Comparison of ENCODE assay signal across 9 cellular contexts in genomic region chr1:11281518-11282331, GRCh38. TPM values are rescaled to one million over a fixed set of nuclear protein-coding genes. Genes with fewer than 3 reads are reported as not detected.
DNase-seq lines count a peak whose midpoint lies in the region; ATAC-seq and TF ChIP-seq lines count a peak whose summit lies in the region.
"Had no signal": no experiment of that assay in that cellular context is flagged by ENCODE, and none has a peak within 500 bp of the region (broad histone marks: within the 10 kb centered on the region; RNA-seq: fewer than 3 reads in every experiment).

No MANE protein-coding gene starts in this region.

- peak overlapping the region; percentile 73 for H3K27ac ChIP-seq in AG04450 (ENCODE audit: low read depth, low read length)

- no peak for ATAC-seq in HG03571 (IDR thresholded peaks at IDR 0.05; ENCODE audit: unreplicated experiment)

- TF ChIP-seq CTCF in AG04450 (IDR thresholded peaks at IDR 0.05; ENCODE audit: low read depth, low read length) (no peak), astrocyte of the spinal cord (IDR thresholded peaks at IDR 0.05; ENCODE audit: low read depth, low read length) (no peak)

- H3K27me3 ChIP-seq in AG04450 (ENCODE audit: control insufficient read depth, insufficient read depth, low read length) = no peaks in the 10 kb centered on the region

- DNase-seq in AG04450 (ENCODE audit: low read depth, low spot score) = peak; percentile 89
- DNase-seq in HS-27A (ENCODE audit: low read depth) = peak; percentile 85
- peak; percentile 96 for DNase-seq in astrocyte of the spinal cord (ENCODE audit: low read depth, low spot score)
- DNase-seq in lung microvascular endothelial cell (ENCODE audit: low read depth in 2 of 2) = peak; percentile 70 to 89
- no peak for DNase-seq in activated gamma-delta T cell treated with Interleukin-2 at 50 U/mL for 16 hours
- DNase-seq in GF-D8 (lab: John Stamatoyannopoulos, UW) = no peak
- no peak for DNase-seq in NCI-H69 (lab: John Stamatoyannopoulos, UW)
- DNase-seq: NCI-H1694 treated with DMSO at 0.1 percent for 48 hours had no signal

- in situ Hi-C loops in astrocyte of the spinal cord (cut with HindIII; ENCODE audit: low sequenced_read_pairs) = no loop called here

- POLR2A ChIA-PET in AG04450 (lab: Yijun Ruan, JAX) = interaction anchor here (0.6 to 1.2 kb wide), 3 partner anchors 8 to 1285 kb away, joined by 4 read pairs; partner anchors contain the start of gene UBIAD1

- H3K9me3 ChIP-seq in AG04450 (ENCODE audit: control insufficient read depth, insufficient read depth, low read length) = no peaks in the 10 kb centered on the region; the same call in 1 of the 2 replicates

- H3K4me3 ChIP-seq in AG04450 (ENCODE audit: low read depth, low read length) (no peak overlapping the region), astrocyte of the spinal cord (ENCODE audit: low read depth, low read length) (no peak overlapping the region)

- CTCF ChIA-PET in AG04450 (lab: Charles Lee) = interaction anchor here (0.6 to 2.7 kb wide), 7 partner anchors 9 to 744 kb away, joined by 3 to 13 read pairs (median 5); partner anchors contain the start of gene UBIAD1

RNA-seq across cellular contexts. Expression of gene UBIAD1, which starts 8.7 kb away (rescaled TPM):
- 10.0 and 10.7 TPM in 2 replicates for polyA plus RNA-seq in AG04450 (2011; rRNA removed)
- polyA minus RNA-seq in AG04450 (2011; rRNA and poly(A)+ RNA removed) = 16.5 and 20.3 TPM in 2 replicates
- 6.8 and 13.9 TPM in 2 replicates for total RNA-seq in lung microvascular endothelial cell

RNA-seq across cellular contexts. Expression of gene MTOR, which starts 19.4 kb away (rescaled TPM):
- 27.7 and 30.7 TPM in 2 replicates for polyA plus RNA-seq in AG04450 (2011; rRNA removed)
- polyA minus RNA-seq in AG04450 (2011; rRNA and poly(A)+ RNA removed) = 63.4 and 71.3 TPM in 2 replicates
- total RNA-seq in lung microvascular endothelial cell = 32.9 and 47.4 TPM in 2 replicates

Comparison
In these comparisons a context has a peak if more than half of its experiments do, and no peak if none do; other contexts are left out.
1. DNase-seq: peak in AG04450 (single experiment), HS-27A (single experiment), astrocyte of the spinal cord (single experiment) and lung microvascular endothelial cell (2 of 2); none in activated gamma-delta T cell treated with Interleukin-2 at 50 U/mL for 16 hours (single experiment), GF-D8 (single experiment) and NCI-H69 (single experiment).